In the genomic region with DNA sequence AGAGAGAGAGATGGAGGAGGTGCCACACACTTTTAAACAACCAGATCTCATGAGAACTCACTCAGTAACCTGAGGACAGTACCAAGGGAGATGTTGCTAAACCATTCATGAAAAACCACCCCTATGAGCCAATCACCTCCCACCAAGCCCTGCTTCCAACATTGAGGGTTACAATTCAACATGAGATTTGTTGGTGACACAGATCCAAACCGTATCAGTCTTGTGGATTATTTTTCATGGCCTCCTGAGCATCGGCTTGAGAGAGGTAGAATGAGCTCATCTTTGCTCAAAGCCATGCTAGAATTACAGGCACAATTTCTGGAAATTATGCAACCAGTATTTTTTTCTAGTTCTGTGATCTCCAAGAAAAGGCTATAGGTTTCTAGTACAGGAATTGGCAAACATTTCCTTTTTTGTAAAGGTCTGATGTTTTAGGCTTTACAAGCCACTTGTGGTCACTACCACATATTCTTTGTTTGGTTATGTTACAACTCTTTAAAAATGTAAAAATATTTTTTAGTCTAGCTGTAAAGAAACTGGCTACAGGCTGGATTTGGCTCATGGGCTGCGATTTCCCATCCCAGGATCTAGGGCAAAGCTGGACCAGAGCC, we compare ENCODE assay signal across 13 cellular contexts.
DNase-seq lines count a peak whose midpoint lies in the region; FAIRE-seq and TF ChIP-seq lines count a peak whose summit lies in the region.
"Had no signal": no experiment of that assay in that cellular context is flagged by ENCODE, and none has a peak within 500 bp of the region (broad histone marks: within the 10 kb centered on the region; RNA-seq: fewer than 3 reads in every experiment).

No MANE protein-coding gene starts in this region.

- H3K4me3 ChIP-seq in fibroblast of mammary gland (ENCODE audit: control insufficient read depth, low read depth, low read length) = no peak overlapping the region
- H3K4me3 ChIP-seq in skeletal muscle cell (ENCODE audit: low read depth, low read length) = no peak overlapping the region
- H3K4me3 ChIP-seq: BLaER1 treated with 17β-estradiol and CSF1 and Interleukin-3, amounts not matched to agents 10 nM and 100 nM had no signal

- TF ChIP-seq CTCF in fibroblast of mammary gland (conservative IDR thresholded peaks at IDR 0.05; ENCODE audit: control insufficient read depth, insufficient read depth, low read depth, low read length) = no peak

- DNase-seq in GM12891 (ENCODE audit: insufficient read length, low spot score) = no peak
- DNase-seq in M059J (ENCODE audit: low read depth) = peak; percentile 24
- peak; percentile 62 for DNase-seq in fibroblast of mammary gland (ENCODE audit: low read depth)
- DNase-seq in skeletal muscle cell (ENCODE audit: low read depth) = peak; percentile 8
- no peak for DNase-seq in HPDE6-E6E7 (ENCODE audit: extremely low spot score)
- no peak for DNase-seq in GF-D8 (lab: John Stamatoyannopoulos, UW)
- DNase-seq in occipital lobe (lab: John Stamatoyannopoulos, UW) = no peak
- DNase-seq: H9, NCI-H187 treated with DMSO at 0.1 percent for 48 hours, NCI-H2171, SHP77 treated with DMSO at 0.1 percent for 48 hours had no signal

- TF ChIP-seq POLR2A in GM12891 (IDR thresholded peaks at IDR 0.05; ENCODE audit: low read depth, low read length) = no peak

- peak; percentile 23 for FAIRE-seq in GM12891 (lab: Jason Lieb, UNC)
- FAIRE-seq: HepG2 had no signal

TF ChIP-seq in GM12891, 5 proteins besides CTCF, POLR2A, EP300 and RAD21:
- TF ChIP-seq POU2F2 (IDR thresholded peaks at IDR 0.05; ENCODE audit: low read depth, low read length) (no peak), POLR2AphosphoS5 (IDR thresholded peaks at IDR 0.05; ENCODE audit: low read depth, low read length) (no peak), TAF1 (IDR thresholded peaks at IDR 0.05; ENCODE audit: low read depth, low read length) (no peak), PAX5 (IDR thresholded peaks at IDR 0.05; ENCODE audit: insufficient read depth, low read length, severe bottlenecking) (no peak), SPI1 (IDR thresholded peaks at IDR 0.05; ENCODE audit: low read depth, low read length) (no peak)

Comparison
In these comparisons a context has a peak if more than half of its experiments do, and no peak if none do; other contexts are left out.
1. DNase-seq: peak in M059J (single experiment), fibroblast of mammary gland (single experiment) and skeletal muscle cell (single experiment); none in GM12891 (single experiment), HPDE6-E6E7 (single experiment), GF-D8 (single experiment) and occipital lobe (single experiment).